8 cellular contexts compared by ENCODE assay signal in the genomic region with DNA sequence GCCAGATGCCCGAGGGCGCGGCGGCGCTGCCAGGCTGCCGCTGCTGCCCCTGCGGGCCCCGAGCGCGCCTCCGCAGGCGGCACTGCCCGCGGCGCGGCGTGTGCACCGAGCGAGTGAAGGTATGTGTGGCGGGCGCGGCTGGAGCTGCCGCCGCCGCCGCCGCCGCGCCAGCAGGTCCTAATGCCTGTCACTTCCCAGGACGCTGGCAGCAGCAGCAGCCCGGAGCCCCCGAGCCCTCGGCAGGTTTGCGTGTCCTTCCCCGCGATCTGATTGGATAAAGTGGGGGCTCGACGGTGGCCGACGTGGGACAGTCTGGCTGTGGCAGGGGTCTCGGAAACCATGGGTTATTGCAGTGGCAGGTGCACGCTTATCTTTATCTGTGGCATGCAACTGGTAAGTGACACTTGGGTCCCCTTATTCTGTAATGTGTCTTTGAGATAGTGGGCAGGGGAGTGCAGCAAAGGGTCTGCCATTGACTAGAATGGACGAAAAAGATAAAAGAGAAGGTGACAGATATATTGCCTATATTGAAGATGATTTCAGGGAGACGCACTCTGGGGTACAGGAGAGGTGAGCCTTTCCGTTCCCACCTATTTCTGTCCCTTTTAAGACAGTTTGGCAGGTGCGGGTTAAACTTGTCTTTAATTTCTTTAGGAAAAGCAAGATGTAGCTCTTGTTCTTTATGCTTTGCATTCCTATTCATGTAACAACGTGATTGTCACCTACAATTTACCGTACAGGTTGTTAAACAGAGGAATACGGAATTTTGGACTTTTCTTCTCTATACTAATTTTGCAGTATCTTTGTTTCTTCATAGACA.
A peak's percentile ranks its signal among the peaks of the same experiment; 100 is the strongest.
DNase-seq lines count a peak whose midpoint lies in the region; ATAC-seq and TF ChIP-seq lines count a peak whose summit lies in the region.

A gene (plus strand): TSS at position 4 of the 820 bp plus-strand sequence.

- peak within 1 kb of the TSS; percentile 52 for H3K4me3 Mint-ChIP-seq in central memory CD8-positive, alpha-beta T cell
- peak within 1 kb of the TSS; percentile 80 to 87 for H3K4me3 Mint-ChIP-seq in stimulated activated naive B cell treated with anti-CD40 and anti-IgM and Interleukin-4, amounts not matched to agents 10 μg/mL and 1 μg/mL and 100 μg/mL, for 72 hours

- H3K9me3 Mint-ChIP-seq in central memory CD8-positive, alpha-beta T cell = no peaks in the 10 kb centered on the region
- H3K9me3 Mint-ChIP-seq in stimulated activated naive B cell treated with anti-CD40 and anti-IgM and Interleukin-4, amounts not matched to agents 10 μg/mL and 1 μg/mL and 100 μg/mL, for 72 hours = no peaks in the 10 kb centered on the region

- peak; percentile 22 for ATAC-seq in HG02981 (IDR thresholded peaks at IDR 0.05; ENCODE audit: unreplicated experiment)
- no peak for ATAC-seq in central memory CD8-positive, alpha-beta T cell (replicated peaks; ENCODE audit: extremely low read depth, poor library complexity, severe bottlenecking)
- peak; percentile 29 to 30 for ATAC-seq in stimulated activated naive B cell treated with anti-CD40 and anti-IgM and Interleukin-4, amounts not matched to agents 10 μg/mL and 1 μg/mL and 100 μg/mL, for 72 hours (replicated peaks)

- TF ChIP-seq CTCF in 22Rv1 (IDR thresholded peaks at IDR 0.05) (no peak), GM13976 (IDR thresholded peaks at IDR 0.05; ENCODE audit: borderline replicate concordance, control extremely low read depth, extremely low read depth, insufficient read depth, missing control alignments) (no peak)

- no peak within 1 kb of the TSS for H3K27ac Mint-ChIP-seq in central memory CD8-positive, alpha-beta T cell (ENCODE audit: low read depth)
- peak within 1 kb of the TSS; percentile 56 for H3K27ac Mint-ChIP-seq in stimulated activated naive B cell treated with anti-CD40 and anti-IgM and Interleukin-4, amounts not matched to agents 10 μg/mL and 1 μg/mL and 100 μg/mL, for 72 hours

- peaks cover 44% of the 10 kb centered on the region for H3K27me3 Mint-ChIP-seq in central memory CD8-positive, alpha-beta T cell
- H3K27me3 Mint-ChIP-seq in stimulated activated naive B cell treated with anti-CD40 and anti-IgM and Interleukin-4, amounts not matched to agents 10 μg/mL and 1 μg/mL and 100 μg/mL, for 72 hours = peaks cover 40 to 42% of the 10 kb centered on the region in 2 donors

- peak within 1 kb of the TSS; percentile 47 for H3K27ac ChIP-seq in 22Rv1

- H3K4me1 Mint-ChIP-seq in central memory CD8-positive, alpha-beta T cell = peaks cover 5% of the 10 kb centered on the region
- peaks cover 8 to 18% of the 10 kb centered on the region in 2 donors for H3K4me1 Mint-ChIP-seq in stimulated activated naive B cell treated with anti-CD40 and anti-IgM and Interleukin-4, amounts not matched to agents 10 μg/mL and 1 μg/mL and 100 μg/mL, for 72 hours

- in situ Hi-C loops in GM13976 (cut with MboI; ENCODE audit: low sequenced_read_pairs, unreplicated experiment) = no loop called here

- peak; percentile 29 for DNase-seq in GM13976 (ENCODE audit: low spot score)
- DNase-seq in NCI-H69 (lab: John Stamatoyannopoulos, UW) = peak; percentile 97
- no peak for DNase-seq in central memory CD8-positive, alpha-beta T cell (ENCODE audit: low spot score in 2 of 2)
- DNase-seq in left kidney (ENCODE audit: low read depth, low spot score) = peak; percentile 88
- no peak for DNase-seq in stimulated activated naive B cell treated with anti-CD40 and anti-IgM and Interleukin-4, amounts not matched to agents 10 μg/mL and 1 μg/mL and 100 μg/mL, for 72 hours
- no peak for DNase-seq in MV-4-11 (lab: John Stamatoyannopoulos, UW)

- H3K36me3 Mint-ChIP-seq in central memory CD8-positive, alpha-beta T cell (ENCODE audit: insufficient read depth) = peaks cover 3% of the 10 kb centered on the region
- no peaks in the 10 kb centered on the region for H3K36me3 Mint-ChIP-seq in stimulated activated naive B cell treated with anti-CD40 and anti-IgM and Interleukin-4, amounts not matched to agents 10 μg/mL and 1 μg/mL and 100 μg/mL, for 72 hours

Comparison
In these comparisons a context has a peak if more than half of its experiments do, and no peak if none do; other contexts are left out.
1. DNase-seq: peak in GM13976 (single experiment), NCI-H69 (single experiment) and left kidney (single experiment); none in central memory CD8-positive, alpha-beta T cell (0 of 2), stimulated activated naive B cell treated with anti-CD40 and anti-IgM and Interleukin-4, amounts not matched to agents 10 μg/mL and 1 μg/mL and 100 μg/mL, for 72 hours (single experiment) and MV-4-11 (single experiment).